Comparison of ENCODE assay signal across 13 cellular contexts in genomic region chr2:121565389-121566250, GRCh38. TPM values are rescaled to one million over a fixed set of nuclear protein-coding genes. Genes with fewer than 3 reads are reported as not detected.
DNase-seq lines count a peak whose midpoint lies in the region; ATAC-seq and TF ChIP-seq lines count a peak whose summit lies in the region.
"Had no signal": no experiment of that assay in that cellular context is flagged by ENCODE, and none has a peak within 500 bp of the region (broad histone marks: within the 10 kb centered on the region; RNA-seq: fewer than 3 reads in every experiment).

No MANE protein-coding gene starts in this region.

- CTCF ChIA-PET in CD8-positive, alpha-beta T cell (lab: Charles Lee): no interaction called here

- no peak for DNase-seq in CD8-positive, alpha-beta T cell
- DNase-seq in NCI-H1092 treated with DMSO at 0.1 percent for 48 hours (lab: John Stamatoyannopoulos, UW) (peak; percentile 46), mesothelial cell of epicardium (ENCODE audit: low spot score in 2 of 2, unreplicated experiment in 2 of 2) (no peak), T-helper 9 cell (no peak)
- no peak for DNase-seq in stimulated activated CD4-positive, alpha-beta T cell treated with anti-CD3 and anti-CD28 coated beads, Interleukin-4, amount 100 ng/mL, for 24 hours
- no peak for DNase-seq in stimulated activated CD4-positive, alpha-beta T cell treated with anti-CD3 and anti-CD28 coated beads, Interleukin-15, amount 100 ng/mL, for 24 hours
- DNase-seq: activated CD4-positive, alpha-beta T cell treated with anti-CD3 and anti-CD28 coated beads for 48 hours; immature natural killer cell; naive B cell had no signal

- POLR2A ChIA-PET in CD8-positive, alpha-beta T cell (lab: Charles Lee): interaction anchor here (0.6 kb wide), 2 partner anchors 9 to 25 kb away, joined by 3 to 8 read pairs; no protein-coding TSS in a partner anchor

- H3K36me3 Mint-ChIP-seq in CD8-positive, alpha-beta T cell: peaks cover 18% of the 10 kb centered on the region
- peaks cover 24% of the 10 kb centered on the region for H3K36me3 Mint-ChIP-seq in brain
- H3K36me3 Mint-ChIP-seq in mesothelial cell of epicardium: peaks cover 3% of the 10 kb centered on the region
- H3K36me3 Mint-ChIP-seq: immature natural killer cell had no signal

- no peaks in the 10 kb centered on the region for H3K36me3 ChIP-seq in CD8-positive, alpha-beta T cell (ENCODE audit: insufficient read depth, low read length)

- no peaks in the 10 kb centered on the region for H3K27me3 Mint-ChIP-seq in CD8-positive, alpha-beta T cell (ENCODE audit: low read depth)
- H3K27me3 Mint-ChIP-seq in brain: no peaks in the 10 kb centered on the region
- H3K27me3 Mint-ChIP-seq in mesothelial cell of epicardium (ENCODE audit: low read depth): no peaks in the 10 kb centered on the region
- H3K27me3 Mint-ChIP-seq: activated T-helper 17 cell treated with anti-CD3 and anti-CD28 coated beads, Interleukin-2, amount 50 U/mL, for 72 hours; naive B cell had no signal

- H3K4me3 ChIP-seq in CD8-positive, alpha-beta T cell (ENCODE audit: low read depth, low read length): no peak overlapping the region

- no peak overlapping the region for H3K27ac ChIP-seq in CD8-positive, alpha-beta T cell (ENCODE audit: low read depth, low read length)

- H3K9me3 ChIP-seq in CD8-positive, alpha-beta T cell (ENCODE audit: low read length): no peaks in the 10 kb centered on the region

- peaks cover 76% of the 10 kb centered on the region for H3K4me1 Mint-ChIP-seq in CD8-positive, alpha-beta T cell (ENCODE audit: low read depth)
- H3K4me1 Mint-ChIP-seq in brain (peaks cover 94% of the 10 kb centered on the region), mesothelial cell of epicardium (peaks cover 34% of the 10 kb centered on the region)

- TF ChIP-seq CTCF in CD8-positive, alpha-beta T cell (IDR thresholded peaks at IDR 0.05): no peak
- TF ChIP-seq CTCF in brain (conservative IDR thresholded peaks at IDR 0.05) (no peak), mesothelial cell of epicardium (IDR thresholded peaks at IDR 0.05; ENCODE audit: unreplicated experiment) (no peak)

- no peaks in the 10 kb centered on the region for H3K27me3 ChIP-seq in CD8-positive, alpha-beta T cell (ENCODE audit: insufficient read depth, low read length)

- no peaks in the 10 kb centered on the region for H3K9me3 Mint-ChIP-seq in CD8-positive, alpha-beta T cell
- H3K9me3 Mint-ChIP-seq in brain (peaks cover 0 to 10% (median 3%) of the 10 kb centered on the region in 5 experiments), mesothelial cell of epicardium (peaks cover 6% of the 10 kb centered on the region)
- H3K9me3 Mint-ChIP-seq: activated T-helper 17 cell treated with anti-CD3 and anti-CD28 coated beads, Interleukin-2, amount 50 U/mL, for 72 hours; immature natural killer cell had no signal

- no peak for ATAC-seq in CD8-positive, alpha-beta T cell
- ATAC-seq in HG03432 (IDR thresholded peaks at IDR 0.05; ENCODE audit: unreplicated experiment): no peak
- ATAC-seq: activated T-helper 17 cell treated with anti-CD3 and anti-CD28 coated beads, Interleukin-2, amount 50 U/mL, for 72 hours had no signal

- no peak overlapping the region for H3K4me3 Mint-ChIP-seq in CD8-positive, alpha-beta T cell
- H3K4me3 Mint-ChIP-seq in brain (peak overlapping the region in 3 of 5 experiments; percentile 36 to 58 (median 46)), mesothelial cell of epicardium (no peak overlapping the region)
- H3K4me3 Mint-ChIP-seq: activated T-helper 17 cell treated with anti-CD3 and anti-CD28 coated beads, Interleukin-2, amount 50 U/mL, for 72 hours; immature natural killer cell; naive B cell had no signal

- peak overlapping the region; percentile 61 for H3K27ac Mint-ChIP-seq in CD8-positive, alpha-beta T cell
- peak overlapping the region in 4 of 5 experiments; percentile 44 to 95 (median 88) for H3K27ac Mint-ChIP-seq in brain
- peak overlapping the region; percentile 84 for H3K27ac Mint-ChIP-seq in mesothelial cell of epicardium
- H3K27ac Mint-ChIP-seq: activated T-helper 17 cell treated with anti-CD3 and anti-CD28 coated beads, Interleukin-2, amount 50 U/mL, for 72 hours had no signal

- peaks cover 6% of the 10 kb centered on the region for H3K4me1 ChIP-seq in CD8-positive, alpha-beta T cell (ENCODE audit: insufficient read depth, low read length)

- intact Hi-C loops in CD8-positive, alpha-beta T cell (cut with DNase I, micrococcal nuclease): no loop called here

RNA-seq across cellular contexts. Expression of gene RNU4ATAC, which starts 34.9 kb away (rescaled TPM):
- total RNA-seq in CD8-positive, alpha-beta T cell: not detected
- polyA plus RNA-seq in brain (ENCODE audit: insufficient read depth, low read depth, low replicate concordance): not detected
- not detected in 3 replicates for total RNA-seq in mesothelial cell of epicardium
- total RNA-seq: activated T-helper 17 cell treated with anti-CD3 and anti-CD28 coated beads, Interleukin-2, amount 50 U/mL, for 72 hours had no signal
- polyA plus RNA-seq: fibroblast of lung, immature natural killer cell had no signal

Comparison
In these comparisons a context has a peak if more than half of its experiments do, and no peak if none do; other contexts are left out.
1. H3K4me3 Mint-ChIP-seq: peak in brain (3 of 5); none in CD8-positive, alpha-beta T cell (single experiment) and mesothelial cell of epicardium (single experiment).
2. Peak in every context shown above with its lines, with median percentiles within 50 percentile points of each other: H3K27ac Mint-ChIP-seq.